In the genomic region with DNA sequence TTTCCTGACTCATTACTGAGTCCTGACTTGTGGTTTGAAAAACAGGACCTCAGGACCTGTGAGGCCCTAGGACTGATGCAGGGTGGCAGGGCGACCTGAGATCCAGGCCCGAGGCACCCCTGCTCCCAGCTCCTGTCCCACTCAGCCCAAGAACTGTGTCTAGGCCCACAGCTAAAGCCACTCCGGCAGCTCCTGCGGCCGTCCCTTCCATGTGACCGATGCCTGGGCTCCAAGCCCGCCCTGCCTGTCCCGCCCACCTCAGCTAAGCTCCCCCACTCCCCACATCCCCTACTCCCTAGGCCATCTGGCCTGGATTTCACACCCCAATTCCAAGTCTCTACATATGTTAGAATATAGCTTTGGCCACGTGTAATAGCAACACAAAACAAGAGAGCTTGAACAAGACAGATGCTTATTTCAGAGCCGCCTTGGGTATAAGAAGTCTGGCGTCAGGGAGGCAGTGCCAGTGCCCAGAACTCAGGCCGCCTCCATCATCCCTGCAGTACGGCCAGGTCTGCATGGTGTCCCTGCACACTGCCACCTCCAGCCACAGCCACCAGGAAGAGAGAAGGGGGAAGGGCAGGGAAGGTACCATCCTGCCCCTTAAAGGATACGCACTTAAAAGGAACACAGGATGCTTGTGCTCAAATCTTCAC, we compare ENCODE assay signal across 30 cellular contexts. TPM values are rescaled to one million over a fixed set of nuclear protein-coding genes. Genes with fewer than 3 reads are reported as not detected.
DNase-seq lines count a peak whose midpoint lies in the region; ATAC-seq and TF ChIP-seq lines count a peak whose summit lies in the region.
"Had no signal": no experiment of that assay in that cellular context is flagged by ENCODE, and none has a peak within 500 bp of the region (broad histone marks: within the 10 kb centered on the region; RNA-seq: fewer than 3 reads in every experiment).

No MANE protein-coding gene starts in this region.

- H3K27ac ChIP-seq in layer of hippocampus (ENCODE audit: low read depth, low read length), result peak overlapping the region; percentile 38
- H3K27ac ChIP-seq: C4-2B, left lung, ovary, PC-9, spleen, thoracic aorta, vagina, VCaP had no signal

- intact Hi-C loops in left colon (cut with DNase I, micrococcal nuclease), result no loop called here

- DNase-seq in NCI-H1694 (lab: John Stamatoyannopoulos, UW) (peak; percentile 78), NCI-H1417 (lab: John Stamatoyannopoulos, UW) (no peak), left colon (no peak)
- no peak for DNase-seq in activated CD4-positive, alpha-beta T cell treated with anti-CD3 and anti-CD28 coated beads for 4 hours
- DNase-seq: Calu3; effector memory CD4-positive, alpha-beta T cell; EL; HFFc6; left lung; MV-4-11; naive thymus-derived CD8-positive, alpha-beta T cell; NCI-H187 treated with DMSO at 0.1 percent for 48 hours; NCI-H2227 treated with DMSO at 0.1 percent for 48 hours; NK-92 treated with Interleukin-12 subunit alpha and Interleukin-12 subunit beta, amount 100 ng/mL, for 24 hours; ovary; PC-9; Right ventricle myocardium superior; spleen; stimulated activated CD4-positive, alpha-beta T cell treated with anti-CD3 and anti-CD28 coated beads, Interleukin-2, amount 100 ng/mL, for 48 hours had no signal

- peak overlapping the region in 2 of 5 experiments; percentile 54 to 57 for H3K4me3 Mint-ChIP-seq in brain
- H3K4me3 Mint-ChIP-seq: activated naive CD4-positive, alpha-beta T cell treated with anti-CD3 and anti-CD28 coated beads, Interleukin-2, amount 50 U/mL, for 24 hours; central memory CD8-positive, alpha-beta T cell; HFFc6; naive thymus-derived CD8-positive, alpha-beta T cell; stimulated activated effector memory CD8-positive, alpha-beta T cell treated with anti-CD3 and anti-CD28 coated beads, Interleukin-12 subunit alpha, Interleukin-12 subunit beta, amount 100 ng/mL, for 72 hours had no signal

- H3K9me3 Mint-ChIP-seq in brain, result peaks cover 0 to 4% (median 0%) of the 10 kb centered on the region in 5 experiments
- H3K9me3 Mint-ChIP-seq: activated naive CD4-positive, alpha-beta T cell treated with anti-CD3 and anti-CD28 coated beads, Interleukin-2, amount 50 U/mL, for 24 hours; central memory CD8-positive, alpha-beta T cell; HFFc6; naive thymus-derived CD8-positive, alpha-beta T cell; stimulated activated effector memory CD8-positive, alpha-beta T cell treated with anti-CD3 and anti-CD28 coated beads, Interleukin-12 subunit alpha, Interleukin-12 subunit beta, amount 100 ng/mL, for 72 hours had no signal

- no peaks in the 10 kb centered on the region for H3K27me3 ChIP-seq in layer of hippocampus (ENCODE audit: control insufficient read depth, insufficient read depth, low read length)
- H3K27me3 ChIP-seq: left lung, ovary, spleen, vagina had no signal

- H3K36me3 Mint-ChIP-seq in brain, result no peaks in the 10 kb centered on the region
- H3K36me3 Mint-ChIP-seq: activated naive CD4-positive, alpha-beta T cell treated with anti-CD3 and anti-CD28 coated beads, Interleukin-2, amount 50 U/mL, for 24 hours; naive thymus-derived CD8-positive, alpha-beta T cell; stimulated activated effector memory CD8-positive, alpha-beta T cell treated with anti-CD3 and anti-CD28 coated beads, Interleukin-12 subunit alpha, Interleukin-12 subunit beta, amount 100 ng/mL, for 72 hours had no signal

- peaks cover 59% of the 10 kb centered on the region for H3K4me1 Mint-ChIP-seq in brain
- H3K4me1 Mint-ChIP-seq: activated naive CD4-positive, alpha-beta T cell treated with anti-CD3 and anti-CD28 coated beads, Interleukin-2, amount 50 U/mL, for 24 hours; central memory CD8-positive, alpha-beta T cell; naive thymus-derived CD8-positive, alpha-beta T cell; stimulated activated effector memory CD8-positive, alpha-beta T cell treated with anti-CD3 and anti-CD28 coated beads, Interleukin-12 subunit alpha, Interleukin-12 subunit beta, amount 100 ng/mL, for 72 hours had no signal

- peaks cover 13% of the 10 kb centered on the region for H3K27me3 Mint-ChIP-seq in brain

- no peak for TF ChIP-seq CTCF in brain (conservative IDR thresholded peaks at IDR 0.05)

- ATAC-seq in HG02763 (IDR thresholded peaks at IDR 0.05; ENCODE audit: unreplicated experiment) (no peak), left colon (no peak)
- ATAC-seq: left lung; naive thymus-derived CD8-positive, alpha-beta T cell; right cardiac atrium; stimulated activated effector memory CD8-positive, alpha-beta T cell treated with anti-CD3 and anti-CD28 coated beads, Interleukin-12 subunit alpha, Interleukin-12 subunit beta, amount 100 ng/mL, for 72 hours had no signal

- peak overlapping the region; percentile 56 to 98 (median 83) for H3K27ac Mint-ChIP-seq in brain
- H3K27ac Mint-ChIP-seq: activated naive CD4-positive, alpha-beta T cell treated with anti-CD3 and anti-CD28 coated beads, Interleukin-2, amount 50 U/mL, for 24 hours; HFFc6; naive thymus-derived CD8-positive, alpha-beta T cell; stimulated activated effector memory CD8-positive, alpha-beta T cell treated with anti-CD3 and anti-CD28 coated beads, Interleukin-12 subunit alpha, Interleukin-12 subunit beta, amount 100 ng/mL, for 72 hours had no signal

RNA-seq across cellular contexts. Expression of gene USP22, which starts 29.9 kb away (rescaled TPM):
- 199 TPM for polyA plus RNA-seq in brain (ENCODE audit: insufficient read depth, low read depth, low replicate concordance)
- total RNA-seq in left colon, result 100 to 1,000 TPM; 145 to 155 TPM

RNA-seq across cellular contexts. Expression of gene DHRS7B, which starts 54.0 kb away (rescaled TPM):
- polyA plus RNA-seq in brain (ENCODE audit: insufficient read depth, low read depth, low replicate concordance), result 24.3 TPM
- total RNA-seq in left colon, result 10 to 100 TPM; 32.1 to 33.5 TPM
